Comparison of ENCODE assay signal across 18 cellular contexts in the genomic region with DNA sequence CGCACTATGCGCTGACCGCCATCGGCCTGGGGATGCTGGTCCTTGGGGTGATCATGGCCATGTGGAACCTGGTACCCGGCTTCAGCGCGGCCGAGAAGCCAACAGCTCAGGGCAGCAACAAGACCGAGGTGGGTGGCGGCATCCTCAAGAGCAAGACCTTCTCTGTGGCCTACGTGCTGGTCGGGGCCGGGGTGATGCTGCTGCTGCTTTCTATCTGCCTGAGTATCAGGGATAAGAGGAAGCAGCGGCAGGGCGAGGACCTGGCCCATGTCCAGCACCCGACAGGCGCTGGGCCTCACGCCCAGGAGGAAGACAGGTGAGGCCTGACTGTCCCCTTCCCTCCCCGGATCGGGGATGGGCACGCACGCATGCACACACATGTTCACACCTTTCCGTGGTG. TPM values are rescaled to one million over a fixed set of nuclear protein-coding genes. Genes with fewer than 3 reads are reported as not detected.
DNase-seq lines count a peak whose midpoint lies in the region; ATAC-seq, FAIRE-seq and TF ChIP-seq lines count a peak whose summit lies in the region.
"Had no signal": no experiment of that assay in that cellular context is flagged by ENCODE, and none has a peak within 500 bp of the region (broad histone marks: within the 10 kb centered on the region; RNA-seq: fewer than 3 reads in every experiment).

No MANE protein-coding gene starts in this region.

- no peak overlapping the region for H3K14ac ChIP-seq in H1 (ENCODE audit: insufficient read length)

- no peak overlapping the region for H3K9ac ChIP-seq in H1 (replicated peaks in 1 of 4; ENCODE audit: extremely low read depth in 1 of 4, low read depth in 3 of 4, low read length in 3 of 4)

- no peak overlapping the region for H2BK120ac ChIP-seq in H1 (replicated peaks; ENCODE audit: low read depth, low read length)

- POLR2A ChIA-PET in H1 (lab: Charles Lee; ENCODE audit: partially characterized antibody) = no interaction called here

- no peak overlapping the region for H3K18ac ChIP-seq in H1 (ENCODE audit: extremely low read depth, low read length)

- TF ChIP-seq CTCF in H1 (IDR thresholded peaks at IDR 0.05; ENCODE audit: control extremely low read depth in 1 of 3, insufficient read depth in 1 of 3, low read depth in 1 of 3, low read length in 3 of 3) = no peak
- no peak for TF ChIP-seq CTCF in stomach (IDR thresholded peaks at IDR 0.05)

- no peak overlapping the region for H4K8ac ChIP-seq in H1 (ENCODE audit: extremely low read depth, insufficient read depth, low read length)

- TF ChIP-seq EP300 in H1 (IDR thresholded peaks at IDR 0.05; ENCODE audit: borderline replicate concordance in 1 of 2, low read depth in 2 of 2, low read length in 2 of 2) = no peak
- no peak for TF ChIP-seq EP300 in stomach (IDR thresholded peaks at IDR 0.05)

- peak overlapping the region; percentile 5 for H4K91ac ChIP-seq in H1 (replicated peaks; ENCODE audit: insufficient read length, low read length)

- no peak for TF ChIP-seq RAD21 in H1 (IDR thresholded peaks at IDR 0.05 in 1 of 2, conservative IDR thresholded peaks at IDR 0.05 in 1 of 2; ENCODE audit: low read depth in 2 of 2, low read length in 2 of 2)

- H2BK5ac ChIP-seq in H1 (ENCODE audit: low read depth, low read length) = no peak overlapping the region

- no peak overlapping the region for H3K23ac ChIP-seq in H1 (ENCODE audit: insufficient read length)

- DNase-seq in NCI-H2029 (lab: John Stamatoyannopoulos, UW) (peak; percentile 72), H1 (ENCODE audit: low read depth in 1 of 2, low spot score in 2 of 2) (no peak), mucosa of gallbladder (ENCODE audit: low spot score) (peak; percentile 73), stomach (no peak), globus pallidus (ENCODE audit: low spot score) (no peak), HuH-7.5 (ENCODE audit: low spot score) (no peak), G401 (ENCODE audit: low spot score) (no peak)
- DNase-seq: activated gamma-delta T cell treated with Interleukin-2 at 50 U/mL for 16 hours, dermis blood vessel endothelial cell, MM.1S, NCI-H187 treated with DMSO at 0.1 percent for 48 hours, NCI-H524 had no signal

- in situ Hi-C loops in G401 (cut with HindIII; ENCODE audit: low sequenced_read_pairs) = no loop called here

- no peak overlapping the region for H4K5ac ChIP-seq in H1 (ENCODE audit: insufficient read length, low read depth, low read length)

- H3K4me3 ChIP-seq in H1 (ENCODE audit: extremely low read depth in 1 of 4, insufficient read depth in 2 of 4, low read depth in 3 of 4, low read length in 4 of 4) = no peak overlapping the region
- no peak overlapping the region for H3K4me3 ChIP-seq in stomach
- H3K4me3 ChIP-seq: GM12878 had no signal

- H3K27me3 ChIP-seq in H1 (replicated peaks in 1 of 4; ENCODE audit: control insufficient read depth in 3 of 4, extremely low read depth in 1 of 4, insufficient read depth in 3 of 4, low read length in 3 of 4) = no peaks in the 10 kb centered on the region
- H3K27me3 ChIP-seq in stomach = no peaks in the 10 kb centered on the region

- no peaks in the 10 kb centered on the region for H3K79me1 ChIP-seq in H1 (ENCODE audit: low read depth, low read length)

- H2BK15ac ChIP-seq in H1 (ENCODE audit: low read length) = no peak overlapping the region

- H3K36me3 ChIP-seq in H1 (ENCODE audit: control insufficient read depth in 2 of 4, insufficient read depth in 4 of 4, low read length in 3 of 4) = peaks cover 6 to 13% (median 9%) of the 10 kb centered on the region in 4 experiments; a peak in 5 of 8 replicates
- peaks cover 10 to 31% (median 25%) of the 10 kb centered on the region in 4 donors for H3K36me3 ChIP-seq in stomach

- H3K27ac ChIP-seq in H1 (ENCODE audit: low read depth, low read length) (no peak overlapping the region), stomach (peak overlapping the region in 4 of 5 donors; percentile 68 to 82 (median 73))

- H2BK20ac ChIP-seq in H1 (ENCODE audit: low read length) = no peak overlapping the region

- H3K56ac ChIP-seq in H1 (replicated peaks; ENCODE audit: insufficient read length, low read depth, low read length) = no peak overlapping the region

- TF ChIP-seq POLR2A in H1 (IDR thresholded peaks at IDR 0.05; ENCODE audit: control extremely low read depth in 1 of 2, low read depth in 2 of 2, low read length in 2 of 2) (no peak), stomach (IDR thresholded peaks at IDR 0.05) (no peak)

- intact Hi-C loops in stomach (cut with DNase I; ENCODE audit: low total_unique reads) = no loop called here

- no peak overlapping the region for H2AK5ac ChIP-seq in H1 (ENCODE audit: low read depth, low read length)

- H3K23me2 ChIP-seq in H1 (ENCODE audit: low read depth, low read length) = no peaks in the 10 kb centered on the region

- H3K4me2 ChIP-seq in H1 (ENCODE audit: insufficient read depth in 1 of 2, low read depth in 2 of 2, low read length in 2 of 2) = no peak overlapping the region

- no peak for ATAC-seq in HG03175 (IDR thresholded peaks at IDR 0.05; ENCODE audit: unreplicated experiment)
- ATAC-seq: GM12878, WTC11 had no signal

- H4K20me1 ChIP-seq in H1 (replicated peaks in 1 of 2; ENCODE audit: control insufficient read depth in 1 of 2, insufficient read depth in 2 of 2, low read length in 2 of 2) = peaks cover 0 to 2% of the 10 kb centered on the region in 2 experiments

- FAIRE-seq in H1 (lab: Jason Lieb, UNC) = no peak
- FAIRE-seq: astrocyte, GM12878, H54, RCC 7860 had no signal

- H3K4ac ChIP-seq in H1 (replicated peaks; ENCODE audit: insufficient read length, low read depth, low read length) = no peak overlapping the region

- H2AFZ ChIP-seq in H1 (ENCODE audit: low read length) = no peak overlapping the region

- H3K9me3 ChIP-seq in H1 (ENCODE audit: insufficient read depth in 2 of 2, low read depth in 1 of 2, low read length in 1 of 2) = peaks cover 8% of the 10 kb centered on the region in 2 experiments; a peak in 2 of 4 replicates
- no peaks in the 10 kb centered on the region for H3K9me3 ChIP-seq in stomach

- WGBS in H1 (ENCODE audit: extremely low coverage in 1 of 2, insufficient coverage in 1 of 2, insufficient read length in 1 of 2, insufficient replicate concordance in 2 of 2, low coverage in 1 of 2, low lambda C conversion rate in 2 of 2, missing lambda C conversion rate in 1 of 2), 2 experiments = 92% methylated on average over 23 of the region's 23 CpGs; no CpG with 5 or more reads in 1 of the 2 experiments
- WGBS in stomach, 5 donors = 81 to 88% (median 85%) methylated on average over 18 to 23 of the region's 23 CpGs

- no peak overlapping the region for H2BK12ac ChIP-seq in H1 (ENCODE audit: low read depth, low read length)

- H3K4me1 ChIP-seq in H1 (replicated peaks in 1 of 4; ENCODE audit: control insufficient read depth in 3 of 4, insufficient read depth in 4 of 4, low read length in 3 of 4) (peaks cover 3 to 15% (median 6%) of the 10 kb centered on the region in 4 experiments), stomach (peaks cover 26 to 98% (median 57%) of the 10 kb centered on the region in 4 donors)

- H3K79me2 ChIP-seq in H1 (ENCODE audit: control insufficient read depth in 1 of 2, insufficient read depth in 2 of 2, low read length in 2 of 2) = no peaks in the 10 kb centered on the region

- CTCF ChIA-PET in H1 (lab: Charles Lee; ENCODE audit: partially characterized antibody) = interaction anchor here (0.7 to 1.2 kb wide), 3 partner anchors 16 to 29 kb away, joined by 3 to 4 read pairs (median 3); no protein-coding TSS in a partner anchor

TF ChIP-seq in H1, 55 proteins besides CTCF, POLR2A, EP300 and RAD21:
- TF ChIP-seq JUND (IDR thresholded peaks at IDR 0.05; ENCODE audit: low read length) (no peak), KDM1A (IDR thresholded peaks at IDR 0.05; ENCODE audit: borderline replicate concordance, low read length) (no peak), CHD1 (IDR thresholded peaks at IDR 0.05; ENCODE audit: low read depth, low read length) (no peak), MAX (IDR thresholded peaks at IDR 0.05) (no peak), POU5F1 (IDR thresholded peaks at IDR 0.05; ENCODE audit: low read depth, low read length) (no peak)

RNA-seq across cellular contexts. Expression of gene FHAD1, which starts 31.9 kb away (rescaled TPM):
- 0.69 and 1.5 TPM in 2 replicates for total RNA-seq in H1 (2021; fragmentation: NEBNext Ultra II Directional; extraction: Animal tissue kit (Norgen Biotek cat#: 25700))
- polyA plus RNA-seq in H1 (2011; rRNA removed) = 0.39 TPM in 2 replicates
- polyA plus RNA-seq in H1 (2011; cell fraction: cytosol; rRNA removed) = 0.44 TPM
- polyA plus RNA-seq in H1 (2011; cell fraction: nucleus; rRNA removed) = 0.80 TPM
- 1.4 to 2.1 TPM (median 1.6 TPM) in 4 replicates for polyA plus RNA-seq in H1 (2012, experiment 1 of 2)
- polyA plus RNA-seq in H1 (2012, experiment 2 of 2) = 0.22 TPM
- polyA plus RNA-seq in H1 (2013, experiment 1 of 2) = 0.49 TPM
- 0.64 TPM for polyA plus RNA-seq in H1 (2013, experiment 2 of 2)
- polyA minus RNA-seq in H1 (2011; rRNA and poly(A)+ RNA removed) = 0.95 and 0.98 TPM in 2 replicates
- 4.1 TPM for polyA minus RNA-seq in H1 (2011; cell fraction: cytosol; rRNA and poly(A)+ RNA removed)
- 0.40 TPM for polyA minus RNA-seq in H1 (2011; cell fraction: nucleus; rRNA and poly(A)+ RNA removed)
- total RNA-seq in mucosa of gallbladder = 1.7 TPM
- total RNA-seq in stomach = 1 to 10 TPM in 2 of 5 donors, under 1 TPM in 1, not detected in 2; 0.45 to 5.1 (median 2.9) TPM
- polyA plus RNA-seq in stomach = 1 to 10 TPM in 2 of 3 donors, under 1 TPM in 1; 0.38 to 1.7 (median 1.1) TPM
- total RNA-seq in G401 (2014; rRNA removed; shearing (Covaris generic)) = 13.7 and 24.0 TPM in 2 replicates

Comparison
In these comparisons a context has a peak if more than half of its experiments do, and no peak if none do; other contexts are left out.
1. DNase-seq: peak in NCI-H2029 (single experiment) and mucosa of gallbladder (single experiment); none in H1 (0 of 2), stomach (single experiment), globus pallidus (single experiment), HuH-7.5 (single experiment) and G401 (single experiment).